In the genomic region with DNA sequence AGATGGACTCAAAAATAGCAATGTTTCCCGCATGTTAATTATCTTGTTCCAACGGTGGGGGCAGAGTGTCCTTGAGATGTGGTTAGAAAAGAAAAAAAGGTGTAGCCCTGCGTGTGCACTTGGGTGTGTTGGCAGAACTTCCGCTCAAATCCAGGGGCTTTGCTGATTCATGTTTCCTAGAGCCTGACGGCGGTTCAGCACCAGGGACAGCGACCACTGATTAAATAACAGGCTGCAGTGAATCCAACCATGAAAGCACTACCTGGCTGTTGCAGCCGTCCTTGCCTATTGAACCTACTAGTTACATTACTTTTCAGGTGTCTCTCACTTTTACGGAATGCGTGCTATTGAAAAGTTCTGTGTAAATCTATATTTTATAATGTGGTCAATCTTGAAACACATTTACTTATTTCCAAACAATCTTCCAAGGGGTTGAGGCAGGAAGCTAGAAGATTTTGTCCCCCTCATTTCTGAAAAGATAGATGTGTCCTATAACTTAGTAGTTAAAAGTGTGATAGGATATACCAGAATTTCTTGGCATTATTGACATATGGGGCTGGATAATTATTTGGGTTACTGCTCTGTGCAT, we compare ENCODE assay signal across 8 cellular contexts.
DNase-seq lines count a peak whose midpoint lies in the region; ATAC-seq and TF ChIP-seq lines count a peak whose summit lies in the region.

No MANE protein-coding gene starts in this region.

- H3K27ac ChIP-seq in DND-41 (ENCODE audit: low read length): no peak overlapping the region
- no peak overlapping the region for H3K27ac ChIP-seq in CD8-positive, alpha-beta memory T cell (ENCODE audit: low read depth, low read length)

- H3K4me2 ChIP-seq in DND-41 (ENCODE audit: insufficient read depth, low read length): no peak overlapping the region

- no peak overlapping the region for H3K4me3 ChIP-seq in DND-41 (ENCODE audit: low read depth in 1 of 2, low read length in 2 of 2)
- H3K4me3 ChIP-seq in CD8-positive, alpha-beta memory T cell (ENCODE audit: low read length): no peak overlapping the region

- H3K9me3 Mint-ChIP-seq in activated naive CD4-positive, alpha-beta T cell treated with anti-CD3 and anti-CD28 coated beads for 36 hours: no peaks in the 10 kb centered on the region
- H3K9me3 Mint-ChIP-seq in CD8-positive, alpha-beta memory T cell: peaks cover 0 to 7% (median 0%) of the 10 kb centered on the region in 5 donors

- no peak overlapping the region for H3K4me3 Mint-ChIP-seq in activated naive CD4-positive, alpha-beta T cell treated with anti-CD3 and anti-CD28 coated beads for 36 hours
- no peak overlapping the region for H3K4me3 Mint-ChIP-seq in CD8-positive, alpha-beta memory T cell

- H3K4me1 ChIP-seq in DND-41 (ENCODE audit: insufficient read depth, low read length): no peaks in the 10 kb centered on the region
- H3K4me1 ChIP-seq in CD8-positive, alpha-beta memory T cell (ENCODE audit: insufficient read depth, low read length): no peaks in the 10 kb centered on the region

- H3K9me3 ChIP-seq in DND-41 (ENCODE audit: insufficient read depth, low read length, severe bottlenecking): no peaks in the 10 kb centered on the region
- H3K9me3 ChIP-seq in CD8-positive, alpha-beta memory T cell (ENCODE audit: low read length): no peaks in the 10 kb centered on the region

- no peak for TF ChIP-seq CTCF in DND-41 (IDR thresholded peaks at IDR 0.05; ENCODE audit: borderline replicate concordance, extremely low read depth, low read length, poor library complexity, severe bottlenecking)

- intact Hi-C loops in activated naive CD4-positive, alpha-beta T cell treated with anti-CD3 and anti-CD28 coated beads for 36 hours (cut with micrococcal nuclease): no loop called here

- no peaks in the 10 kb centered on the region for H3K36me3 Mint-ChIP-seq in activated naive CD4-positive, alpha-beta T cell treated with anti-CD3 and anti-CD28 coated beads for 36 hours (ENCODE audit: low read depth)
- no peaks in the 10 kb centered on the region for H3K36me3 Mint-ChIP-seq in CD8-positive, alpha-beta memory T cell

- peak; percentile 71 for DNase-seq in DND-41
- peak; percentile 25 for DNase-seq in KG1 (lab: John Stamatoyannopoulos, UW)
- peak; percentile 58 for DNase-seq in activated naive CD4-positive, alpha-beta T cell treated with anti-CD3 and anti-CD28 coated beads for 36 hours
- DNase-seq in iris pigment epithelial cell (ENCODE audit: low read depth): peak; percentile 34
- DNase-seq in CD8-positive, alpha-beta memory T cell: no peak
- DNase-seq in 8988T: no peak

- peaks cover 4% of the 10 kb centered on the region for H3K27me3 Mint-ChIP-seq in activated naive CD4-positive, alpha-beta T cell treated with anti-CD3 and anti-CD28 coated beads for 36 hours (ENCODE audit: low read depth)
- no peaks in the 10 kb centered on the region for H3K27me3 Mint-ChIP-seq in CD8-positive, alpha-beta memory T cell

- no peaks in the 10 kb centered on the region; the same call in none of the 2 replicates for H4K20me1 ChIP-seq in DND-41 (ENCODE audit: insufficient read depth, low read length)

- no peaks in the 10 kb centered on the region for H3K4me1 Mint-ChIP-seq in activated naive CD4-positive, alpha-beta T cell treated with anti-CD3 and anti-CD28 coated beads for 36 hours (ENCODE audit: low read depth)
- no peaks in the 10 kb centered on the region for H3K4me1 Mint-ChIP-seq in CD8-positive, alpha-beta memory T cell

- POLR2A ChIA-PET in CD8-positive, alpha-beta memory T cell (lab: Charles Lee): no interaction called here

- no peak overlapping the region for H2AFZ ChIP-seq in DND-41 (ENCODE audit: low read depth, low read length)

- H3K79me2 ChIP-seq in DND-41 (ENCODE audit: insufficient read depth, low read length): no peaks in the 10 kb centered on the region

- CTCF ChIA-PET in activated naive CD4-positive, alpha-beta T cell treated with anti-CD3 and anti-CD28 coated beads for 36 hours (lab: Charles Lee): no interaction called here
- CTCF ChIA-PET in CD8-positive, alpha-beta memory T cell (lab: Charles Lee): no interaction called here

- no peak overlapping the region for H3K27ac Mint-ChIP-seq in activated naive CD4-positive, alpha-beta T cell treated with anti-CD3 and anti-CD28 coated beads for 36 hours
- H3K27ac Mint-ChIP-seq in CD8-positive, alpha-beta memory T cell: no peak overlapping the region

- H3K36me3 ChIP-seq in DND-41 (ENCODE audit: insufficient read depth, low read length): no peaks in the 10 kb centered on the region
- no peaks in the 10 kb centered on the region for H3K36me3 ChIP-seq in CD8-positive, alpha-beta memory T cell (ENCODE audit: insufficient read depth, low read length)

- no peaks in the 10 kb centered on the region for H3K27me3 ChIP-seq in DND-41 (ENCODE audit: insufficient read depth, low read length, poor library complexity)
- no peaks in the 10 kb centered on the region for H3K27me3 ChIP-seq in CD8-positive, alpha-beta memory T cell (ENCODE audit: insufficient read depth, low read length, poor library complexity, severe bottlenecking)

- ATAC-seq in DND-41 (ENCODE audit: insufficient read depth, low read depth): peak; percentile 72; the same call in 2 of the 3 replicates
- no peak for ATAC-seq in GM18867 (IDR thresholded peaks at IDR 0.05; ENCODE audit: unreplicated experiment)
- ATAC-seq in HG03439 (IDR thresholded peaks at IDR 0.05; ENCODE audit: unreplicated experiment): no peak

- H3K9ac ChIP-seq in DND-41 (ENCODE audit: low read depth, low read length): no peak overlapping the region

Comparison
In these comparisons a context has a peak if more than half of its experiments do, and no peak if none do; other contexts are left out.
1. DNase-seq: peak in DND-41 (single experiment), KG1 (single experiment), activated naive CD4-positive, alpha-beta T cell treated with anti-CD3 and anti-CD28 coated beads for 36 hours (single experiment) and iris pigment epithelial cell (single experiment); none in CD8-positive, alpha-beta memory T cell (0 of 5) and 8988T (single experiment).